Comparison of ENCODE assay signal across 14 cellular contexts in genomic region chr15:41789237-41789636, GRCh38. TPM values are rescaled to one million over a fixed set of nuclear protein-coding genes. Genes with fewer than 3 reads are reported as not detected.
DNase-seq lines count a peak whose midpoint lies in the region; ATAC-seq and TF ChIP-seq lines count a peak whose summit lies in the region.
"Had no signal": no experiment of that assay in that cellular context is flagged by ENCODE, and none has a peak within 500 bp of the region (broad histone marks: within the 10 kb centered on the region; RNA-seq: fewer than 3 reads in every experiment).

No MANE protein-coding gene starts in this region.

- intact Hi-C loops in mammary epithelial cell (cut with micrococcal nuclease): loop anchor here (1.0 kb wide), 1 partner anchor 15 kb away; no protein-coding TSS in a partner anchor
- intact Hi-C loops in testis (cut with DNase I; ENCODE audit: low total_unique reads): no loop called here
- intact Hi-C loops in natural killer cell (cut with micrococcal nuclease): no loop called here

- TF ChIP-seq CTCF in OCI-LY1 (IDR thresholded peaks at IDR 0.05; ENCODE audit: low read length) (no peak), mammary epithelial cell (conservative IDR thresholded peaks at IDR 0.05 in 1 of 2, IDR thresholded peaks at IDR 0.05 in 1 of 2; ENCODE audit: extremely low read depth in 1 of 2, insufficient read depth in 1 of 2, low read depth in 1 of 2, low read length in 2 of 2) (no peak), hepatocyte (IDR thresholded peaks at IDR 0.05; ENCODE audit: poor library complexity) (no peak), testis (IDR thresholded peaks at IDR 0.05) (no peak), natural killer cell (IDR thresholded peaks at IDR 0.05) (no peak)

- no peak for ATAC-seq in natural killer cell
- ATAC-seq: activated CD4-positive, CD25-positive, alpha-beta regulatory T cell treated with anti-CD3 and anti-CD28 coated beads, Interleukin-2, amount 50 U/mL, for 24 hours; activated naive CD8-positive, alpha-beta T cell treated with anti-CD3 and anti-CD28 coated beads, Interleukin-2, amount 50 U/mL, for 24 hours; PC-3 had no signal

- H3K9me2 ChIP-seq in OCI-LY1 (ENCODE audit: low read depth, low read length) (no peaks in the 10 kb centered on the region), hepatocyte (replicated peaks; ENCODE audit: insufficient read depth) (no peaks in the 10 kb centered on the region)

- H2AFZ ChIP-seq in OCI-LY1 (ENCODE audit: low read length) (no peak overlapping the region), mammary epithelial cell (ENCODE audit: low read depth, low read length) (no peak overlapping the region), hepatocyte (no peak overlapping the region)

- H3K9ac ChIP-seq in OCI-LY1 (ENCODE audit: low read length): no peak overlapping the region; the same call in 1 of the 2 replicates
- peak overlapping the region; percentile 30 for H3K9ac ChIP-seq in mammary epithelial cell (ENCODE audit: insufficient read depth, low read length)

- no peak for DNase-seq in mammary epithelial cell
- DNase-seq in hepatocyte (ENCODE audit: low spot score): peak; percentile 65
- peak; percentile 34 for DNase-seq in testis
- DNase-seq in COLO668 (lab: John Stamatoyannopoulos, UW; ENCODE audit: unreplicated experiment): no peak
- DNase-seq in natural killer cell: no peak
- no peak for DNase-seq in activated naive CD8-positive, alpha-beta T cell treated with anti-CD3 and anti-CD28 coated beads for 36 hours
- DNase-seq: activated naive CD8-positive, alpha-beta T cell treated with anti-CD3 and anti-CD28 coated beads, Interleukin-2, amount 50 U/mL, for 24 hours; CD4-positive, CD25-positive, alpha-beta regulatory T cell; cortex of kidney; NCI-H1092 treated with DMSO at 0.1 percent for 48 hours; NCI-H2227 treated with DMSO at 0.1 percent for 48 hours; PC-3 had no signal

- H3K36me3 ChIP-seq in OCI-LY1 (ENCODE audit: insufficient read depth, low read length) (0 out of 2 replicates have a peak, but pooled peaks cover under 1% of the 10 kb centered on the region), mammary epithelial cell (ENCODE audit: insufficient read depth, low read length) (no peaks in the 10 kb centered on the region), hepatocyte (replicated peaks; ENCODE audit: insufficient read depth, low read depth) (no peaks in the 10 kb centered on the region), testis (ENCODE audit: low read depth, missing control alignments) (no peaks in the 10 kb centered on the region)

- H3K27me3 ChIP-seq in OCI-LY1 (ENCODE audit: insufficient read depth, low read length) (no peaks in the 10 kb centered on the region), mammary epithelial cell (ENCODE audit: insufficient read depth, low read length) (no peaks in the 10 kb centered on the region), hepatocyte (no peaks in the 10 kb centered on the region), testis (no peaks in the 10 kb centered on the region)

- H3K9me3 ChIP-seq in OCI-LY1 (ENCODE audit: low read length): no peaks in the 10 kb centered on the region
- no peaks in the 10 kb centered on the region for H3K9me3 ChIP-seq in mammary epithelial cell (replicated peaks; ENCODE audit: insufficient read depth, low read length)
- no peaks in the 10 kb centered on the region for H3K9me3 ChIP-seq in hepatocyte (ENCODE audit: low read depth)
- no peaks in the 10 kb centered on the region for H3K9me3 ChIP-seq in testis

- H3K27ac ChIP-seq in OCI-LY1 (ENCODE audit: low read depth, low read length, poor library complexity, severe bottlenecking) (peak overlapping the region; percentile 6), mammary epithelial cell (ENCODE audit: insufficient read depth, low read depth, low read length) (peak overlapping the region; percentile 96), hepatocyte (peak overlapping the region; percentile 97), testis (peak overlapping the region; percentile 1 to 9)

- no peaks in the 10 kb centered on the region for H3K36me3 Mint-ChIP-seq in natural killer cell
- H3K36me3 Mint-ChIP-seq in activated naive CD8-positive, alpha-beta T cell treated with anti-CD3 and anti-CD28 coated beads for 36 hours: no peaks in the 10 kb centered on the region

- no peaks in the 10 kb centered on the region for H3K27me3 Mint-ChIP-seq in natural killer cell (ENCODE audit: low read depth in 2 of 2)
- H3K27me3 Mint-ChIP-seq in activated naive CD8-positive, alpha-beta T cell treated with anti-CD3 and anti-CD28 coated beads for 36 hours: no peaks in the 10 kb centered on the region
- H3K27me3 Mint-ChIP-seq: activated naive CD8-positive, alpha-beta T cell treated with anti-CD3 and anti-CD28 coated beads, Interleukin-2, amount 50 U/mL, for 24 hours; CD4-positive, CD25-positive, alpha-beta regulatory T cell had no signal

- H3K4me3 Mint-ChIP-seq in natural killer cell: no peak overlapping the region
- H3K4me3 Mint-ChIP-seq in activated naive CD8-positive, alpha-beta T cell treated with anti-CD3 and anti-CD28 coated beads for 36 hours: no peak overlapping the region
- H3K4me3 Mint-ChIP-seq: activated naive CD8-positive, alpha-beta T cell treated with anti-CD3 and anti-CD28 coated beads, Interleukin-2, amount 50 U/mL, for 24 hours had no signal

- H3K4me1 Mint-ChIP-seq in natural killer cell: peaks cover 45 to 49% of the 10 kb centered on the region in 2 donors
- H3K4me1 Mint-ChIP-seq in activated naive CD8-positive, alpha-beta T cell treated with anti-CD3 and anti-CD28 coated beads for 36 hours: peaks cover 29% of the 10 kb centered on the region

- peak overlapping the region in 1 of 2 donors; percentile 74 for H3K27ac Mint-ChIP-seq in natural killer cell
- no peak overlapping the region for H3K27ac Mint-ChIP-seq in activated naive CD8-positive, alpha-beta T cell treated with anti-CD3 and anti-CD28 coated beads for 36 hours
- H3K27ac Mint-ChIP-seq: activated naive CD8-positive, alpha-beta T cell treated with anti-CD3 and anti-CD28 coated beads, Interleukin-2, amount 50 U/mL, for 24 hours had no signal

- H3K4me3 ChIP-seq in OCI-LY1 (ENCODE audit: low read depth, low read length, poor library complexity, severe bottlenecking) (no peak overlapping the region), mammary epithelial cell (replicated peaks in 1 of 3; ENCODE audit: insufficient read depth in 1 of 3, low read depth in 2 of 3, low read length in 3 of 3) (no peak overlapping the region), hepatocyte (no peak overlapping the region), testis (no peak overlapping the region)

- H3K4me1 ChIP-seq in OCI-LY1 (ENCODE audit: insufficient read depth, low read length, severe bottlenecking): peaks cover 47% of the 10 kb centered on the region
- H3K4me1 ChIP-seq in mammary epithelial cell (ENCODE audit: insufficient read depth, low read length): peaks cover 61% of the 10 kb centered on the region
- H3K4me1 ChIP-seq in hepatocyte (ENCODE audit: insufficient read depth): peaks cover 57% of the 10 kb centered on the region
- peaks cover 60% of the 10 kb centered on the region for H3K4me1 ChIP-seq in testis

- H3K79me2 ChIP-seq in OCI-LY1 (ENCODE audit: insufficient read depth, low read length): no peaks in the 10 kb centered on the region
- H3K79me2 ChIP-seq in mammary epithelial cell (ENCODE audit: insufficient read depth, low read length): peaks cover 97% of the 10 kb centered on the region
- H3K79me2 ChIP-seq in hepatocyte: peaks cover 86% of the 10 kb centered on the region

- H3K4me2 ChIP-seq in OCI-LY1 (ENCODE audit: low read length) (peak overlapping the region; percentile 1; the same call in 1 of the 2 replicates), mammary epithelial cell (ENCODE audit: insufficient read depth, low read depth, low read length) (peak overlapping the region; percentile 67), hepatocyte (peak overlapping the region; percentile 58)

- in situ Hi-C loops in mammary epithelial cell (cut with MboI; ENCODE audit: low sequenced_read_pairs in 2 of 2): no loop called here

- H4K20me1 ChIP-seq in OCI-LY1 (ENCODE audit: insufficient read depth, low read length) (no peaks in the 10 kb centered on the region), mammary epithelial cell (ENCODE audit: insufficient read depth, low read length) (no peaks in the 10 kb centered on the region), hepatocyte (ENCODE audit: insufficient read depth, poor library complexity, severe bottlenecking) (no peaks in the 10 kb centered on the region)

- BruUV-seq in mammary epithelial cell (replicated peaks; lab: Mats Ljungman, UMichigan): no TSS peak

- H3K9me3 Mint-ChIP-seq in natural killer cell: no peaks in the 10 kb centered on the region
- no peaks in the 10 kb centered on the region for H3K9me3 Mint-ChIP-seq in activated naive CD8-positive, alpha-beta T cell treated with anti-CD3 and anti-CD28 coated beads for 36 hours
- H3K9me3 Mint-ChIP-seq: activated naive CD8-positive, alpha-beta T cell treated with anti-CD3 and anti-CD28 coated beads, Interleukin-2, amount 50 U/mL, for 24 hours; CD4-positive, CD25-positive, alpha-beta regulatory T cell had no signal

- dilution Hi-C loops in mammary epithelial cell (cut with HindIII; ENCODE audit: low sequenced_read_pairs): no loop called here

- no peaks in the 10 kb centered on the region for H3F3A ChIP-seq in OCI-LY1 (ENCODE audit: insufficient read depth, low read length)

- TF ChIP-seq POLR2A in testis (IDR thresholded peaks at IDR 0.05): no peak

- CTCF ChIA-PET in mammary epithelial cell (lab: Charles Lee; ENCODE audit: low non-redundant PET): interaction anchor here (1.0 kb wide), 1 partner anchor 15 kb away, joined by 3 read pairs; the partner anchor contains the start of gene MAPKBP1

- WGBS in mammary epithelial cell (ENCODE audit: low coverage, missing lambda C conversion rate): 15% methylated on average over 4 of the region's 4 CpGs
- 45% methylated on average over 4 of the region's 4 CpGs for WGBS in hepatocyte (ENCODE audit: low lambda C conversion rate, missing lambda C conversion rate)
- whole genome bisulfite sequencing in testis, 2 donors: 51% methylated on average over 4 of the region's 4 CpGs

RNA-seq across cellular contexts. Expression of gene MAPKBP1, which starts 15.0 kb away (rescaled TPM):
- total RNA-seq in mammary epithelial cell (100 to 1,000 TPM in 1 of 2 donors, 10 to 100 TPM in 1; 41.3 to 109 TPM), hepatocyte (19.9 and 24.5 TPM in 2 replicates), testis (100 to 1,000 TPM; 156 to 159 TPM), natural killer cell (10 to 100 TPM; 44.8 to 55.4 (median 49.0) TPM)
- polyA plus RNA-seq in mammary epithelial cell (13.2 TPM), hepatocyte (18.6 and 19.9 TPM in 2 replicates), testis (ENCODE audit: insufficient read depth, low read depth, low replicate concordance) (76.2 TPM)
- 128 TPM for polyA minus RNA-seq in mammary epithelial cell
- 10 to 100 TPM; 13.2 to 14.2 TPM for total RNA-seq in activated naive CD8-positive, alpha-beta T cell treated with anti-CD3 and anti-CD28 coated beads for 36 hours

RNA-seq across cellular contexts. Expression of gene JMJD7, which starts 38.7 kb away (rescaled TPM):
- total RNA-seq in mammary epithelial cell: 10 to 100 TPM in 1 of 2 donors, 1 to 10 TPM in 1; 5.8 to 22.3 TPM
- polyA plus RNA-seq in mammary epithelial cell: 21.5 TPM
- polyA minus RNA-seq in mammary epithelial cell: 6.9 TPM
- total RNA-seq in hepatocyte: 14.1 and 14.4 TPM in 2 replicates
- polyA plus RNA-seq in hepatocyte: 9.2 and 9.9 TPM in 2 replicates
- 10 to 100 TPM; 18.6 to 21.6 TPM for total RNA-seq in testis
- polyA plus RNA-seq in testis (ENCODE audit: insufficient read depth, low read depth, low replicate concordance): 10.5 TPM
- 10 to 100 TPM; 20.3 to 36.4 (median 28.7) TPM for total RNA-seq in natural killer cell
- total RNA-seq in activated naive CD8-positive, alpha-beta T cell treated with anti-CD3 and anti-CD28 coated beads for 36 hours: 10 to 100 TPM in 1 of 2 experiments, 1 to 10 TPM in 1; 9.4 to 10.9 TPM

RNA-seq across cellular contexts. Expression of gene PLA2G4B, which starts 49.4 kb away (rescaled TPM):
- total RNA-seq in mammary epithelial cell (10 to 100 TPM in 1 of 2 donors, 1 to 10 TPM in 1; 1.5 to 11.2 TPM), hepatocyte (2.3 and 2.7 TPM in 2 replicates), testis (10 to 100 TPM; 16.4 to 16.6 TPM), natural killer cell (10 to 100 TPM; 15.2 to 17.5 (median 17.4) TPM)
- polyA plus RNA-seq in mammary epithelial cell (3.8 TPM), hepatocyte (19.2 and 19.6 TPM in 2 replicates), testis (ENCODE audit: insufficient read depth, low read depth, low replicate concordance) (7.4 TPM)
- polyA minus RNA-seq in mammary epithelial cell: 2.0 TPM
- 1 to 10 TPM; 2.1 to 2.2 TPM for total RNA-seq in activated naive CD8-positive, alpha-beta T cell treated with anti-CD3 and anti-CD28 coated beads for 36 hours

Comparison
In these comparisons a context has a peak if more than half of its experiments do, and no peak if none do; other contexts are left out.
1. H3K27ac ChIP-seq: peak in every context shown above with its lines; median percentile 97 in hepatocyte; 96 in mammary epithelial cell; 6 in OCI-LY1; 5 in testis.
2. H3K4me2 ChIP-seq: peak in every context shown above with its lines; median percentile 67 in mammary epithelial cell; 58 in hepatocyte; 1 in OCI-LY1.
3. DNase-seq: peak in hepatocyte (single experiment) and testis (single experiment); none in mammary epithelial cell (single experiment), COLO668 (single experiment), natural killer cell (single experiment) and activated naive CD8-positive, alpha-beta T cell treated with anti-CD3 and anti-CD28 coated beads for 36 hours (single experiment).